8 cellular contexts compared by ENCODE assay signal in the genomic region with DNA sequence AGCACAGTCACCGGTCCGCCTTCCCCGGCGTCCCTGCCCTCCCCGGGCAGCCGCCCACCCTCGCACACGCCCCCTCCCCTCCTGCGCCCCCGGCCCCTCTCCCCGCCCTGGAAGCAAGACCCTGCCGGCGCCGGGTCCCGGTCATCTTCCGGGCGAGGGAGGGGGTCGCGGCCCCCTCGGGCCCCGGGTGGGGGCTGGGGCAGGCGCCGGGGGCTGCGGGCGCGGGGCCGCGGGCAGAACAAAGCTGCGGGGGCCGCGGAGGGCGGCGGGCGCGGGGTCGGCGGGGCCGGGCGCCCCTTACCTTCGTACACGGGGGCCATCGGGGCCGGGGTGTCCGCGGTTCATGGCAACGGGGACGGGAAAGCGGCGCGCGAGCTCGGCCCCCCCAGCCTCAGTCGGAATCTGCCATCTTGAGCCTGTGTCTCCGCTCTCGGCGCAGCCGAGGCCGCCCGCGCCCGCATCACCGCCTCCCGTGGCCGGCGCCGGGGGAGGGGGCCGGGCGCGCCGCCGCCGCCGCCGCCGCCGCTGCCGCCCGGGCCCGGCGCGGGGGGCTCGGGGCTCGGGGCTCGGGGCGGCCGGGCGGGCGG. TPM values are rescaled to one million over a fixed set of nuclear protein-coding genes. Genes with fewer than 3 reads are reported as not detected.
DNase-seq lines count a peak whose midpoint lies in the region; ATAC-seq, FAIRE-seq and TF ChIP-seq lines count a peak whose summit lies in the region.

No MANE protein-coding gene starts in this region.

- no peaks in the 10 kb centered on the region for H3K9me3 ChIP-seq in KOPT-K1 (ENCODE audit: insufficient read depth, low read length, poor library complexity, severe bottlenecking)

- peak; percentile 44 for DNase-seq in Ammon's horn (ENCODE audit: low spot score)
- peak; percentile 70 for DNase-seq in activated CD8-positive, alpha-beta memory T cell treated with anti-CD3 and anti-CD28 coated beads for 24 hours
- peak; percentile 27 to 57 for DNase-seq in erythroblast (lab: John Stamatoyannopoulos, UW)
- peak; percentile 44 for DNase-seq in natural killer cell
- DNase-seq in urothelium cell line (ENCODE audit: low spot score), result peak; percentile 42
- no peak for DNase-seq in KG1 (lab: John Stamatoyannopoulos, UW)

- H3K9me3 Mint-ChIP-seq in natural killer cell, result no peaks in the 10 kb centered on the region

- TF ChIP-seq POLR2A in erythroblast (IDR thresholded peaks at IDR 0.05; ENCODE audit: low read length), result no peak

- ATAC-seq in GM19372 (IDR thresholded peaks at IDR 0.05; ENCODE audit: low read depth, unreplicated experiment), result peak; percentile 20
- ATAC-seq in natural killer cell, result peak; percentile 39 to 59 (median 56)

- peak overlapping the region; percentile 98 for H3K4me3 Mint-ChIP-seq in natural killer cell

- H3K36me3 ChIP-seq in KOPT-K1 (ENCODE audit: insufficient read depth, low read length), result no peaks in the 10 kb centered on the region

- H3K4me1 Mint-ChIP-seq in natural killer cell, result peaks cover 62 to 64% of the 10 kb centered on the region in 2 donors

- peak overlapping the region; percentile 95 to 99 for H3K27ac Mint-ChIP-seq in natural killer cell

- intact Hi-C loops in natural killer cell (cut with micrococcal nuclease), result loop anchor here (1.0 to 5.0 kb wide), 7 partner anchors 43 to 203 kb away; no protein-coding TSS in a partner anchor

- H3K36me3 Mint-ChIP-seq in natural killer cell, result no peaks in the 10 kb centered on the region

- no peak for TF ChIP-seq CTCF in natural killer cell (IDR thresholded peaks at IDR 0.05)

- no peak for FAIRE-seq in urothelium cell line (lab: Jason Lieb, UNC)

- peak overlapping the region; percentile 50 for H3K27ac ChIP-seq in KOPT-K1 (ENCODE audit: low read depth, low read length, poor library complexity, severe bottlenecking)

- no peaks in the 10 kb centered on the region for H3K27me3 Mint-ChIP-seq in natural killer cell (ENCODE audit: low read depth in 2 of 2)

RNA-seq across cellular contexts. Expression of gene HIPK2, which starts 0.4 kb away (rescaled TPM):
- total RNA-seq in natural killer cell, result 100 to 1,000 TPM; 127 to 145 (median 144) TPM

RNA-seq across cellular contexts. Expression of gene TBXAS1, which starts 51.7 kb away (rescaled TPM):
- total RNA-seq in natural killer cell, result 100 to 1,000 TPM in 1 of 3 donors, 10 to 100 TPM in 2; 72.7 to 110 (median 88.7) TPM
